ENCODE assay signal across 12 cellular contexts in genomic region chr17:65584604-65585521, GRCh38. TPM values are rescaled to one million over a fixed set of nuclear protein-coding genes. Genes with fewer than 3 reads are reported as not detected.
A peak's percentile ranks its signal among the peaks of the same experiment; 100 is the strongest.
DNase-seq lines count a peak whose midpoint lies in the region; ATAC-seq, FAIRE-seq and TF ChIP-seq lines count a peak whose summit lies in the region.
"Had no signal": no experiment of that assay in that cellular context is flagged by ENCODE, and none has a peak within 500 bp of the region (broad histone marks: within the 10 kb centered on the region; RNA-seq: fewer than 3 reads in every experiment).

No MANE protein-coding gene starts in this region.

- no peak for TF ChIP-seq POLR2A in A549 (IDR thresholded peaks at IDR 0.05; ENCODE audit: low read length)

- no peaks in the 10 kb centered on the region for H3K36me3 ChIP-seq in BLaER1 treated with 17β-estradiol and CSF1 and Interleukin-3, amounts not matched to agents 10 nM and 100 nM
- H3K36me3 ChIP-seq in hepatocyte (replicated peaks; ENCODE audit: insufficient read depth, low read depth) (no peaks in the 10 kb centered on the region), mammary epithelial cell (ENCODE audit: insufficient read depth, low read length) (no peaks in the 10 kb centered on the region)
- H3K36me3 ChIP-seq: SJSA1 had no signal

- WGBS in A549 (ENCODE audit: missing lambda C conversion rate) = 57% methylated on average over 12 of the region's 12 CpGs
- WGBS in hepatocyte (ENCODE audit: low lambda C conversion rate, missing lambda C conversion rate) = 86% methylated on average over 12 of the region's 12 CpGs
- 26% methylated on average over 12 of the region's 12 CpGs for WGBS in mammary epithelial cell (ENCODE audit: low coverage, missing lambda C conversion rate)

- ATAC-seq in A549 = peak; percentile 31 to 65; a peak in 3 of 6 replicates
- ATAC-seq in GM18861 (IDR thresholded peaks at IDR 0.05; ENCODE audit: unreplicated experiment) = no peak

- dilution Hi-C loops in mammary epithelial cell (cut with HindIII; ENCODE audit: low sequenced_read_pairs) = no loop called here

- H3K4me3 Mint-ChIP-seq in activated naive CD8-positive, alpha-beta T cell treated with anti-CD3 and anti-CD28 coated beads for 36 hours = no peak overlapping the region
- H3K4me3 Mint-ChIP-seq: brain had no signal

- H3K9ac ChIP-seq in BLaER1 treated with 17β-estradiol and CSF1 and Interleukin-3, amounts not matched to agents 10 nM and 100 nM = no peak overlapping the region
- no peak overlapping the region for H3K9ac ChIP-seq in mammary epithelial cell (ENCODE audit: insufficient read depth, low read length)

- BruUV-seq in mammary epithelial cell (replicated peaks; lab: Mats Ljungman, UMichigan) = no TSS peak

- H3K4me3 ChIP-seq in A549 (no peak overlapping the region), hepatocyte (no peak overlapping the region), mammary epithelial cell (replicated peaks in 1 of 3; ENCODE audit: insufficient read depth in 1 of 3, low read depth in 2 of 3, low read length in 3 of 3) (no peak overlapping the region)
- no peak overlapping the region for H3K4me3 ChIP-seq in BLaER1 treated with 17β-estradiol and CSF1 and Interleukin-3, amounts not matched to agents 10 nM and 100 nM
- H3K4me3 ChIP-seq: SJSA1 had no signal

- no peak for TF ChIP-seq EP300 in A549 (IDR thresholded peaks at IDR 0.05)

- H3K27me3 Mint-ChIP-seq in activated naive CD8-positive, alpha-beta T cell treated with anti-CD3 and anti-CD28 coated beads for 36 hours = no peaks in the 10 kb centered on the region
- H3K27me3 Mint-ChIP-seq: brain had no signal

- H3K9me3 ChIP-seq in A549 (no peaks in the 10 kb centered on the region), hepatocyte (ENCODE audit: low read depth) (no peaks in the 10 kb centered on the region), mammary epithelial cell (replicated peaks; ENCODE audit: insufficient read depth, low read length) (peaks cover 7% of the 10 kb centered on the region)
- peaks cover 0 to 10% (median 0%) of the 10 kb centered on the region in 11 experiments; a peak in 2 of 22 replicates for H3K9me3 ChIP-seq in BLaER1 treated with 17β-estradiol and CSF1 and Interleukin-3, amounts not matched to agents 10 nM and 100 nM (replicated peaks in 1 of 11)
- H3K9me3 ChIP-seq: SJSA1 had no signal

- peaks cover 17% of the 10 kb centered on the region for H3K4me1 Mint-ChIP-seq in activated naive CD8-positive, alpha-beta T cell treated with anti-CD3 and anti-CD28 coated beads for 36 hours

- in situ Hi-C loops in mammary epithelial cell (cut with MboI; ENCODE audit: low sequenced_read_pairs in 2 of 2) = no loop called here

- H3K36me3 Mint-ChIP-seq in activated naive CD8-positive, alpha-beta T cell treated with anti-CD3 and anti-CD28 coated beads for 36 hours = no peaks in the 10 kb centered on the region
- H3K36me3 Mint-ChIP-seq: brain had no signal

- POLR2A ChIA-PET in A549 (lab: Yijun Ruan, JAX) = no interaction called here

- intact Hi-C loops in mammary epithelial cell (cut with micrococcal nuclease) = no loop called here

- H3K9me3 Mint-ChIP-seq in activated naive CD8-positive, alpha-beta T cell treated with anti-CD3 and anti-CD28 coated beads for 36 hours = no peaks in the 10 kb centered on the region
- H3K9me3 Mint-ChIP-seq: brain had no signal

- TF ChIP-seq RAD21 in A549 (conservative IDR thresholded peaks at IDR 0.05 in 1 of 2, IDR thresholded peaks at IDR 0.05 in 1 of 2) = no peak

- H3K27ac Mint-ChIP-seq in activated naive CD8-positive, alpha-beta T cell treated with anti-CD3 and anti-CD28 coated beads for 36 hours = peak overlapping the region; percentile 44

- no peak overlapping the region for H2AFZ ChIP-seq in hepatocyte
- H2AFZ ChIP-seq in mammary epithelial cell (ENCODE audit: low read depth, low read length) = no peak overlapping the region

- H3K27ac ChIP-seq in A549 (peak overlapping the region; percentile 29 to 67; a peak in 5 of 6 replicates), hepatocyte (peak overlapping the region; percentile 31), mammary epithelial cell (ENCODE audit: insufficient read depth, low read depth, low read length) (no peak overlapping the region)
- no peak overlapping the region for H3K27ac ChIP-seq in BLaER1 treated with 17β-estradiol and CSF1 and Interleukin-3, amounts not matched to agents 10 nM and 100 nM
- H3K27ac ChIP-seq: SJSA1 had no signal

- FAIRE-seq in A549 (lab: Jason Lieb, UNC) = peak; percentile 39

- no peaks in the 10 kb centered on the region for H4K20me1 ChIP-seq in BLaER1 treated with 17β-estradiol and CSF1 and Interleukin-3, amounts not matched to agents 10 nM and 100 nM
- H4K20me1 ChIP-seq in hepatocyte (ENCODE audit: insufficient read depth, poor library complexity, severe bottlenecking) (no peaks in the 10 kb centered on the region), mammary epithelial cell (ENCODE audit: insufficient read depth, low read length) (no peaks in the 10 kb centered on the region)

- H3K27me3 ChIP-seq in BLaER1 treated with 17β-estradiol and CSF1 and Interleukin-3, amounts not matched to agents 10 nM and 100 nM = no peaks in the 10 kb centered on the region
- no peaks in the 10 kb centered on the region for H3K27me3 ChIP-seq in hepatocyte
- no peaks in the 10 kb centered on the region for H3K27me3 ChIP-seq in mammary epithelial cell (ENCODE audit: insufficient read depth, low read length)
- H3K27me3 ChIP-seq: SJSA1 had no signal

- peak overlapping the region; percentile 50 for H3K4me2 ChIP-seq in A549
- peak overlapping the region in 8 of 11 experiments; percentile 39 to 69 (median 58); a peak in 15 of 22 replicates for H3K4me2 ChIP-seq in BLaER1 treated with 17β-estradiol and CSF1 and Interleukin-3, amounts not matched to agents 10 nM and 100 nM
- H3K4me2 ChIP-seq in hepatocyte = no peak overlapping the region
- H3K4me2 ChIP-seq in mammary epithelial cell (ENCODE audit: insufficient read depth, low read depth, low read length) = no peak overlapping the region

- CTCF ChIA-PET in A549 (lab: Yijun Ruan, JAX) (interaction anchor here (0.6 to 2.1 kb wide), 3 partner anchors 28 to 220 kb away, joined by 3 to 10 read pairs (median 3); no protein-coding TSS in a partner anchor), mammary epithelial cell (lab: Charles Lee; ENCODE audit: low non-redundant PET) (no interaction called here)

- H3K4me1 ChIP-seq in A549 (peaks cover 35% of the 10 kb centered on the region), hepatocyte (ENCODE audit: insufficient read depth) (peaks cover 22% of the 10 kb centered on the region), mammary epithelial cell (ENCODE audit: insufficient read depth, low read length) (no peaks in the 10 kb centered on the region)
- H3K4me1 ChIP-seq in BLaER1 treated with 17β-estradiol and CSF1 and Interleukin-3, amounts not matched to agents 10 nM and 100 nM = peaks cover 0 to 28% (median 18%) of the 10 kb centered on the region in 10 experiments; a peak in 16 of 20 replicates
- H3K4me1 ChIP-seq: SJSA1 had no signal

- DNase-seq in A549 (ENCODE audit: low read depth in 1 of 2, low spot score in 1 of 2) (peak in 1 of 2 experiments; percentile 51), hepatocyte (ENCODE audit: low spot score) (no peak), mammary epithelial cell (no peak), NCI-H774 (lab: John Stamatoyannopoulos, UW) (no peak)
- DNase-seq in activated naive CD8-positive, alpha-beta T cell treated with anti-CD3 and anti-CD28 coated beads for 36 hours = no peak
- DNase-seq in activated CD4-positive, alpha-beta T cell treated with anti-CD3 and anti-CD28 coated beads, Interleukin-2, amount 50 U/mL, for 4 hours = no peak
- DNase-seq: effector memory CD4-positive, alpha-beta T cell; foreskin melanocyte had no signal

- H3K79me2 ChIP-seq in hepatocyte (no peaks in the 10 kb centered on the region), mammary epithelial cell (ENCODE audit: insufficient read depth, low read length) (no peaks in the 10 kb centered on the region)

- no peaks in the 10 kb centered on the region for H3K9me2 ChIP-seq in hepatocyte (replicated peaks; ENCODE audit: insufficient read depth)

- TF ChIP-seq CTCF in A549 (IDR thresholded peaks at IDR 0.05) (no peak), hepatocyte (IDR thresholded peaks at IDR 0.05; ENCODE audit: poor library complexity) (no peak), mammary epithelial cell (conservative IDR thresholded peaks at IDR 0.05 in 1 of 2, IDR thresholded peaks at IDR 0.05 in 1 of 2; ENCODE audit: extremely low read depth in 1 of 2, insufficient read depth in 1 of 2, low read depth in 1 of 2, low read length in 2 of 2) (no peak)

TF ChIP-seq in A549, 52 proteins besides CTCF, POLR2A, EP300 and RAD21:
- 0 out of 5 replicates have a peak, but pooled peaks of 1 of the 2 experiments have one; percentile 23 for TF ChIP-seq JUN (IDR thresholded peaks at IDR 0.05)
- TF ChIP-seq JUNB (IDR thresholded peaks at IDR 0.05) = peak; percentile 63
- TF ChIP-seq HEYL (CRISPR knock-in tag; IDR thresholded peaks at IDR 0.05) = no peak
- TF ChIP-seq GATA3 (IDR thresholded peaks at IDR 0.05; ENCODE audit: borderline replicate concordance) = peak; percentile 70; the same call in 1 of the 2 replicates
- no peak for TF ChIP-seq NR3C1 (IDR thresholded peaks at IDR 0.05)
- TF ChIP-seq FOXS1 (CRISPR knock-in tag; IDR thresholded peaks at IDR 0.05) = no peak
- peak; percentile 25; the same call in 1 of the 2 replicates for TF ChIP-seq FOSL2 (IDR thresholded peaks at IDR 0.05)
- no peak for TF ChIP-seq FOSL2 (CRISPR knock-in tag; IDR thresholded peaks at IDR 0.05)

RNA-seq across cellular contexts. Expression of gene AXIN2, which starts 23.4 kb away (rescaled TPM):
- polyA plus RNA-seq in A549 (2011; rRNA removed) (4.0 and 4.5 TPM in 2 replicates), A549 (2017; fragmentation: RNase III; extraction: RNeasy Plus Mini Kit Qiagen cat#74134 plus additional on column Dnase treatment) (3.3 to 4.9 TPM (median 4.8 TPM) in 3 replicates), hepatocyte (11.3 and 15.4 TPM in 2 replicates), mammary epithelial cell (0.01 TPM)
- polyA plus RNA-seq in A549 (2012; cell fraction: cytosol; rRNA removed) = 1.0 and 1.2 TPM in 2 replicates
- polyA plus RNA-seq in A549 (2012; cell fraction: nucleus; rRNA removed) = 1.9 and 2.5 TPM in 2 replicates
- polyA minus RNA-seq in A549 (2011; rRNA and poly(A)+ RNA removed) = 4.9 and 5.4 TPM in 2 replicates
- 1 to 10 TPM; 1.5 to 1.6 TPM for total RNA-seq in activated naive CD8-positive, alpha-beta T cell treated with anti-CD3 and anti-CD28 coated beads for 36 hours
- total RNA-seq in hepatocyte (21.4 and 22.3 TPM in 2 replicates), mammary epithelial cell (under 1 TPM; 0.14 to 0.67 TPM)
- polyA minus RNA-seq in mammary epithelial cell = not detected

Comparison
In these comparisons a context has a peak if more than half of its experiments do, and no peak if none do; other contexts are left out.
1. H3K27ac ChIP-seq: peak in A549 (2 of 2) and hepatocyte (single experiment); none in BLaER1 treated with 17β-estradiol and CSF1 and Interleukin-3, amounts not matched to agents 10 nM and 100 nM (0 of 11) and mammary epithelial cell (single experiment).
2. H3K4me2 ChIP-seq: peak in A549 (single experiment) and BLaER1 treated with 17β-estradiol and CSF1 and Interleukin-3, amounts not matched to agents 10 nM and 100 nM (8 of 11); none in hepatocyte (single experiment) and mammary epithelial cell (single experiment).